ENCODE assay signal across 1 cellular context in the genomic region with DNA sequence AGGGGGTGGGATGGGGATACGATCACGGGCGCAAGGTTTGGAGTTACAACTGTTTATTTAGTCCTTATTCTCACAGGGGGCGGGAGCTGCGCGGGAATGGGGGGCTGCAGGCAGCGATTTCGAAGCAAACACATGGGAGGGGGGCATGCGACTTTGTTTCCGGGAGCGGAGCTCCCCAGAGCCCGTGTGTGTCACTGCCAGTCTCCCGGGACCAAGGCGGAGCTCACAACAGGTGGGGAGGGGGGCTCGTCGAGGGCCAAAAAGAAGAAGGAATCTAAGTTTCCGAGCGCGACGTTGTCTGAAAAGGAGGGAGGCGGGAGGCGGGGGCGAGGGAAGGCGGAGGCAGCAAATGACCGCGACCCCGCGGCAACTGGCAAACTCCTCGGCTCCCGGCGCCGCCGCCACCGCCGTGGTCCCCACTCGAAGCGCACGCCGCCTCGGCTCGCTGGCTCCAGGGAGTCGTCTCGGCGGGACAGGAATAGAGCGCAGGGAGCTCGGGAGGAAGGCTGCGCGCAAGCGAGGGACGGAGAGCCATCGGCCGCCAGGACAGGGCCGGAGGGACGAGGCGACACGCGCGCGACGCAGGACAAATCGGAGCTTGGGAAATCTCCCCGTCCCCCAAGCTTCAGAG.
TF ChIP-seq lines count a peak whose summit lies in the region.

No MANE protein-coding gene starts in this region.

TF ChIP-seq in endothelial cell of umbilical vein, 7 proteins besides CTCF, POLR2A, EP300 and RAD21 (continued from another document):
- TF ChIP-seq GATA2 (IDR thresholded peaks at IDR 0.05; ENCODE audit: insufficient read depth, insufficient read length, low read depth, low read length) (no peak), MYC (IDR thresholded peaks at IDR 0.05; ENCODE audit: low read depth, low read length) (no peak), JUN (IDR thresholded peaks at IDR 0.05; ENCODE audit: borderline replicate concordance, insufficient read depth, insufficient read length, low read depth) (no peak), FOS (IDR thresholded peaks at IDR 0.05; ENCODE audit: borderline replicate concordance, insufficient read depth, low read length) (no peak)
TF ChIP-seq in endothelial cell of umbilical vein: peak in this region for 0.
